ENCODE assay signal across 20 cellular contexts in the genomic region with DNA sequence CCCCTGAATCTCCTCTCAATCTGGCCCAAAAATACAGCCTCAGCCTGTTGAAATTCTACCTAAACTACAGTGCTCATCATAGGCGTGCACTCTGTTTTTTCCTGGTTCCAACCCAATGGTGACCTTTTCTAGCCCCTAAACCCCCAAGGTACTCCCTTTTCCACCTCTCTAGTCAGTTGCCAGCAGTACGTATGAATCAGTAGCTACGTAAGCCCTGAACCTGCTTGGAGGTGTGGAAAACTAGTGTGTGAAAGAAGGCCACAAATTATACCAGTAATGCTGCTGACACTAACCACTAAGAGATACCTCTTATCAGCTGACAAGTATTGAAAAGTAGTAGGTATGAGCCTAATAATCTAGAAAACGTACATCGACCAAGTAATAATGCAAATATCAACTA.
DNase-seq lines count a peak whose midpoint lies in the region; ATAC-seq, FAIRE-seq and TF ChIP-seq lines count a peak whose summit lies in the region.
"Had no signal": no experiment of that assay in that cellular context is flagged by ENCODE, and none has a peak within 500 bp of the region (broad histone marks: within the 10 kb centered on the region; RNA-seq: fewer than 3 reads in every experiment).

No MANE protein-coding gene starts in this region.

- H3T11ph ChIP-seq in H9 (ENCODE audit: low read length): no peak overlapping the region

- H3K4me1 Mint-ChIP-seq in activated CD4-positive, alpha-beta T cell treated with anti-CD3 and anti-CD28 coated beads, Interleukin-2, amount 10 ng/mL, durations not matched to agents 24 days and 14 days: peaks cover 57% of the 10 kb centered on the region
- H3K4me1 Mint-ChIP-seq in H9: peaks cover 42 to 46% of the 10 kb centered on the region in 2 experiments
- H3K4me1 Mint-ChIP-seq in activated naive CD8-positive, alpha-beta T cell treated with anti-CD3 and anti-CD28 coated beads for 36 hours: peaks cover 76% of the 10 kb centered on the region

- no peaks in the 10 kb centered on the region for H3K27me3 ChIP-seq in H9 (ENCODE audit: insufficient read depth, low read length)
- no peaks in the 10 kb centered on the region for H3K27me3 ChIP-seq in gastrocnemius medialis
- no peaks in the 10 kb centered on the region for H3K27me3 ChIP-seq in uterus
- H3K27me3 ChIP-seq: BLaER1 had no signal

- H4K20me1 ChIP-seq in H9 (ENCODE audit: control insufficient read depth, insufficient read depth, insufficient read length): no peaks in the 10 kb centered on the region

- H3K56ac ChIP-seq in H9 (ENCODE audit: insufficient read length, low read depth, low read length): no peak overlapping the region

- no peak overlapping the region for H4K91ac ChIP-seq in H9 (ENCODE audit: insufficient read length, low read depth, low read length)

- H2BK120ac ChIP-seq in H9 (ENCODE audit: low read depth, low read length, poor library complexity, severe bottlenecking): no peak overlapping the region

- H4K5ac ChIP-seq in H9 (ENCODE audit: insufficient read length, low read depth, low read length): no peak overlapping the region

- WGBS in H9 (ENCODE audit: extremely low coverage, insufficient read length, low lambda C conversion rate): no CpG with 5 or more reads among the region's 5 CpGs

- H2AK5ac ChIP-seq in H9 (ENCODE audit: insufficient read length, low read length): no peak overlapping the region

- peak overlapping the region; percentile 1 for H3K4me3 Mint-ChIP-seq in activated CD4-positive, alpha-beta T cell treated with anti-CD3 and anti-CD28 coated beads, Interleukin-2, amount 10 ng/mL, durations not matched to agents 24 days and 14 days
- H3K4me3 Mint-ChIP-seq in H9: no peak overlapping the region
- H3K4me3 Mint-ChIP-seq in activated naive CD8-positive, alpha-beta T cell treated with anti-CD3 and anti-CD28 coated beads for 36 hours: peak overlapping the region; percentile 55
- H3K4me3 Mint-ChIP-seq: dendritic cell treated with granulocyte-macrophage colony-stimulating factor and Interleukin-4, amounts not matched to agents 40 ng/mL and 50 ng/mL, for 4 days had no signal

- no peaks in the 10 kb centered on the region for H3K9me3 ChIP-seq in H9 (ENCODE audit: control insufficient read depth, low read depth, low read length)
- H3K9me3 ChIP-seq in gastrocnemius medialis: no peaks in the 10 kb centered on the region
- H3K9me3 ChIP-seq in uterus: no peaks in the 10 kb centered on the region

- no peaks in the 10 kb centered on the region for H3K9me3 Mint-ChIP-seq in activated CD4-positive, alpha-beta T cell treated with anti-CD3 and anti-CD28 coated beads, Interleukin-2, amount 10 ng/mL, durations not matched to agents 24 days and 14 days
- H3K9me3 Mint-ChIP-seq in H9: no peaks in the 10 kb centered on the region
- H3K9me3 Mint-ChIP-seq in activated naive CD8-positive, alpha-beta T cell treated with anti-CD3 and anti-CD28 coated beads for 36 hours: peaks cover 2% of the 10 kb centered on the region
- H3K9me3 Mint-ChIP-seq: dendritic cell treated with granulocyte-macrophage colony-stimulating factor and Interleukin-4, amounts not matched to agents 40 ng/mL and 50 ng/mL, for 4 days had no signal

- TF ChIP-seq CTCF in H9 (conservative IDR thresholded peaks at IDR 0.05) (no peak), gastrocnemius medialis (IDR thresholded peaks at IDR 0.05 in 4 of 5, conservative IDR thresholded peaks at IDR 0.05 in 1 of 5) (no peak), uterus (IDR thresholded peaks at IDR 0.05) (no peak)

- H2BK20ac ChIP-seq in H9 (ENCODE audit: low read depth, low read length, poor library complexity, severe bottlenecking): no peak overlapping the region

- in situ Hi-C loops in gastrocnemius medialis (cut with MboI; ENCODE audit: low sequenced_read_pairs in 4 of 4): no loop called here

- H3K27ac ChIP-seq in H9 (ENCODE audit: insufficient read length, low read depth, low read length) (no peak overlapping the region), gastrocnemius medialis (peak overlapping the region; percentile 33 to 76 (median 73)), uterus (no peak overlapping the region)
- H3K27ac ChIP-seq: BLaER1, epithelial cell of prostate, KMS-11 had no signal

- no peak overlapping the region for H3K4me2 ChIP-seq in H9 (ENCODE audit: insufficient read depth, insufficient read length, low read length)
- H3K4me2 ChIP-seq: BLaER1, KMS-11, smooth muscle cell had no signal

- H2BK15ac ChIP-seq in H9 (ENCODE audit: low read depth, low read length): no peak overlapping the region

- no peaks in the 10 kb centered on the region for H3K23me2 ChIP-seq in H9 (ENCODE audit: insufficient read length, low read depth, low read length, poor library complexity, severe bottlenecking)

- intact Hi-C loops in activated CD4-positive, alpha-beta T cell treated with anti-CD3 and anti-CD28 coated beads, Interleukin-2, amount 10 ng/mL, durations not matched to agents 24 days and 14 days (cut with micrococcal nuclease): no loop called here
- intact Hi-C loops in gastrocnemius medialis (cut with DNase I; ENCODE audit: low total_unique reads): no loop called here
- intact Hi-C loops in uterus (cut with DNase I; ENCODE audit: low total_unique reads): no loop called here

- H3K4me1 ChIP-seq in H9 (ENCODE audit: insufficient read depth, low read length): peaks cover 12% of the 10 kb centered on the region; the same call in 1 of the 2 replicates
- H3K4me1 ChIP-seq in gastrocnemius medialis: peaks cover 88 to 90% of the 10 kb centered on the region in 2 donors
- H3K4me1 ChIP-seq in uterus: peaks cover 0 to 15% of the 10 kb centered on the region in 2 donors

- H3K27ac Mint-ChIP-seq in activated CD4-positive, alpha-beta T cell treated with anti-CD3 and anti-CD28 coated beads, Interleukin-2, amount 10 ng/mL, durations not matched to agents 24 days and 14 days: peak overlapping the region; percentile 17
- peak overlapping the region in 2 of 3 experiments; percentile 0 to 73; a peak in 5 of 7 replicates for H3K27ac Mint-ChIP-seq in H9
- H3K27ac Mint-ChIP-seq in activated naive CD8-positive, alpha-beta T cell treated with anti-CD3 and anti-CD28 coated beads for 36 hours: peak overlapping the region; percentile 86
- H3K27ac Mint-ChIP-seq: dendritic cell treated with granulocyte-macrophage colony-stimulating factor and Interleukin-4, amounts not matched to agents 40 ng/mL and 50 ng/mL, for 4 days had no signal

- no peak overlapping the region for H3K9ac ChIP-seq in H9 (ENCODE audit: extremely low read depth, insufficient read length, low read length)
- H3K9ac ChIP-seq: BLaER1, KMS-11 had no signal

- no peak overlapping the region for H3K4me3 ChIP-seq in gastrocnemius medialis
- H3K4me3 ChIP-seq in uterus: no peak overlapping the region
- H3K4me3 ChIP-seq: BLaER1, smooth muscle cell had no signal

- no peaks in the 10 kb centered on the region for H3K27me3 Mint-ChIP-seq in activated CD4-positive, alpha-beta T cell treated with anti-CD3 and anti-CD28 coated beads, Interleukin-2, amount 10 ng/mL, durations not matched to agents 24 days and 14 days
- no peaks in the 10 kb centered on the region for H3K27me3 Mint-ChIP-seq in H9 (ENCODE audit: low read depth)
- no peaks in the 10 kb centered on the region for H3K27me3 Mint-ChIP-seq in activated naive CD8-positive, alpha-beta T cell treated with anti-CD3 and anti-CD28 coated beads for 36 hours
- H3K27me3 Mint-ChIP-seq: dendritic cell treated with granulocyte-macrophage colony-stimulating factor and Interleukin-4, amounts not matched to agents 40 ng/mL and 50 ng/mL, for 4 days had no signal

- H2BK12ac ChIP-seq in H9 (ENCODE audit: insufficient read length, low read depth, low read length): no peak overlapping the region

- no peaks in the 10 kb centered on the region for H3K79me1 ChIP-seq in H9 (ENCODE audit: insufficient read depth, low read depth, low read length, poor library complexity, severe bottlenecking)

- H4K8ac ChIP-seq in H9 (replicated peaks; ENCODE audit: insufficient read length, low read depth, low read length): no peak overlapping the region

- TF ChIP-seq POLR2A in gastrocnemius medialis (IDR thresholded peaks at IDR 0.05) (no peak), uterus (IDR thresholded peaks at IDR 0.05) (no peak), GM12891 (IDR thresholded peaks at IDR 0.05; ENCODE audit: low read depth, low read length) (no peak)

- H3K18ac ChIP-seq in H9 (ENCODE audit: insufficient read length, low read depth, low read length): no peak overlapping the region

- H3K14ac ChIP-seq in H9 (ENCODE audit: insufficient read depth, low read length): no peak overlapping the region

- H3K36me3 ChIP-seq in gastrocnemius medialis (no peaks in the 10 kb centered on the region), uterus (no peaks in the 10 kb centered on the region)

- no peak for ATAC-seq in gastrocnemius medialis

- peaks cover 37% of the 10 kb centered on the region for H3K79me2 ChIP-seq in H9 (ENCODE audit: insufficient read depth, low read length)

- no peak overlapping the region for H2BK5ac ChIP-seq in H9 (ENCODE audit: insufficient read length, low read length)

- H3K36me3 Mint-ChIP-seq in activated CD4-positive, alpha-beta T cell treated with anti-CD3 and anti-CD28 coated beads, Interleukin-2, amount 10 ng/mL, durations not matched to agents 24 days and 14 days (ENCODE audit: low read depth): peaks cover 27% of the 10 kb centered on the region
- H3K36me3 Mint-ChIP-seq in H9 (ENCODE audit: insufficient read depth in 1 of 3, low read depth in 3 of 3): peaks cover 4 to 7% (median 5%) of the 10 kb centered on the region in 3 experiments; a peak in 3 of 7 replicates
- peaks cover 36% of the 10 kb centered on the region for H3K36me3 Mint-ChIP-seq in activated naive CD8-positive, alpha-beta T cell treated with anti-CD3 and anti-CD28 coated beads for 36 hours

- H3K4ac ChIP-seq in H9 (ENCODE audit: low read depth, low read length): no peak overlapping the region

- H3K23ac ChIP-seq in H9 (ENCODE audit: insufficient read length, low read depth, low read length): no peak overlapping the region

- no peak for FAIRE-seq in GM12891 (lab: Jason Lieb, UNC)
- FAIRE-seq: HTR-8/SVneo had no signal

- no peak for DNase-seq in activated CD4-positive, alpha-beta T cell treated with anti-CD3 and anti-CD28 coated beads, Interleukin-2, amount 10 ng/mL, durations not matched to agents 24 days and 14 days
- DNase-seq in activated CD4-positive, alpha-beta T cell treated with anti-CD3 and anti-CD28 coated beads, Interleukin-2, amount 50 U/mL, for 1 hour: no peak
- DNase-seq in H9 (no peak), gastrocnemius medialis (no peak), uterus (no peak), GM12891 (ENCODE audit: insufficient read length, low spot score) (no peak), GM19240 (ENCODE audit: insufficient read length, low spot score) (no peak)
- DNase-seq in activated naive CD8-positive, alpha-beta T cell treated with anti-CD3 and anti-CD28 coated beads for 36 hours: peak; percentile 25
- DNase-seq: activated CD4-positive, alpha-beta T cell treated with anti-CD3 and anti-CD28 coated beads for 4 hours; foreskin fibroblast; hypothalamus; NCI-H187 treated with DMSO at 0.1 percent for 48 hours; NCI-H446; stimulated activated CD4-positive, alpha-beta T cell treated with anti-CD3 and anti-CD28 coated beads, Interleukin-2, amount 100 ng/mL, for 48 hours had no signal

- H2AFZ ChIP-seq in H9 (ENCODE audit: low read length): no peak overlapping the region

TF ChIP-seq in GM12891, 5 proteins besides CTCF, POLR2A, EP300 and RAD21 (continues in another document):
- no peak for TF ChIP-seq TAF1 (IDR thresholded peaks at IDR 0.05; ENCODE audit: low read depth, low read length)
- TF ChIP-seq POLR2AphosphoS5 (IDR thresholded peaks at IDR 0.05; ENCODE audit: low read depth, low read length): no peak

Comparison
In these comparisons a context has a peak if more than half of its experiments do, and no peak if none do; other contexts are left out.
1. H3K27ac Mint-ChIP-seq: peak in every context shown above with its lines; median percentile 86 in activated naive CD8-positive, alpha-beta T cell treated with anti-CD3 and anti-CD28 coated beads for 36 hours; 36 in H9; 17 in activated CD4-positive, alpha-beta T cell treated with anti-CD3 and anti-CD28 coated beads, Interleukin-2, amount 10 ng/mL, durations not matched to agents 24 days and 14 days.
2. H3K4me3 Mint-ChIP-seq: peak in activated CD4-positive, alpha-beta T cell treated with anti-CD3 and anti-CD28 coated beads, Interleukin-2, amount 10 ng/mL, durations not matched to agents 24 days and 14 days (single experiment) and activated naive CD8-positive, alpha-beta T cell treated with anti-CD3 and anti-CD28 coated beads for 36 hours (single experiment); none in H9 (0 of 2).
3. H3K27ac ChIP-seq: peak in gastrocnemius medialis (4 of 4); none in H9 (single experiment) and uterus (0 of 2).